ENCODE assay signal across 8 cellular contexts in the genomic region with DNA sequence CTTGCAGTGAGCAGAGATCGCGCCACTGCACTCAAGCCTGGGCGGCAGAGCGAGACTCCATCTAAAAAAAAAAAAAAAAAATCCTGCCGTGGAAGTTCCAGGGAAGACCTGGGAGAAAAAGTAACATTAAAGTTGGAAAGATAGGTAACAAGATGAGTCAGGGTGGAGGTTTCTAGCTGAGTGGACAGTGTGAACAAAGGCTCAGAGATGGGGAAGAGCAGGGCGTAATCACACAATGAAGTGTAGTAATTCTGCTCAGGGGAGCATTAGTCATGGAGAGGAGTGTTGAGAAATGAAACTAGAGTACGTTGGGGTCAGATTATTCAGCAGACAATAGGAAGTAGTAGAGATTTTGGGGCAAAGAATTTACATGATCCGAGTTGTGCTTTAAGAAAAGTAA. TPM values are rescaled to one million over a fixed set of nuclear protein-coding genes. Genes with fewer than 3 reads are reported as not detected.
DNase-seq lines count a peak whose midpoint lies in the region; ATAC-seq, FAIRE-seq and TF ChIP-seq lines count a peak whose summit lies in the region.

No MANE protein-coding gene starts in this region.

- no peaks in the 10 kb centered on the region for H3K27me3 ChIP-seq in CD8-positive, alpha-beta T cell (ENCODE audit: insufficient read depth, low read length)
- H3K27me3 ChIP-seq in astrocyte (ENCODE audit: insufficient read depth, low read length) = no peaks in the 10 kb centered on the region

- CTCF ChIA-PET in CD8-positive, alpha-beta T cell (lab: Charles Lee) = interaction anchor here (1.5 kb wide), 1 partner anchor 95 kb away, joined by 4 read pairs; no protein-coding TSS in a partner anchor

- H3K4me3 Mint-ChIP-seq in CD8-positive, alpha-beta T cell = peak overlapping the region; percentile 26
- H3K4me3 Mint-ChIP-seq in astrocyte (ENCODE audit: unreplicated experiment) = no peak overlapping the region
- no peak overlapping the region for H3K4me3 Mint-ChIP-seq in stimulated activated naive B cell treated with anti-CD40 and anti-IgM and Interleukin-4, amounts not matched to agents 10 μg/mL and 1 μg/mL and 100 μg/mL, for 72 hours
- no peak overlapping the region for H3K4me3 Mint-ChIP-seq in chondrocyte (ENCODE audit: unreplicated experiment)

- H2AFZ ChIP-seq in astrocyte (ENCODE audit: low read depth, low read length) = no peak overlapping the region

- H3K27ac ChIP-seq in CD8-positive, alpha-beta T cell (ENCODE audit: low read depth, low read length) = no peak overlapping the region
- no peak overlapping the region for H3K27ac ChIP-seq in astrocyte (ENCODE audit: low read depth, low read length)

- H3K36me3 Mint-ChIP-seq in CD8-positive, alpha-beta T cell = no peaks in the 10 kb centered on the region
- H3K36me3 Mint-ChIP-seq in astrocyte (ENCODE audit: low read depth, unreplicated experiment) (no peaks in the 10 kb centered on the region), chondrocyte (ENCODE audit: low read depth) (no peaks in the 10 kb centered on the region)
- H3K36me3 Mint-ChIP-seq in stimulated activated naive B cell treated with anti-CD40 and anti-IgM and Interleukin-4, amounts not matched to agents 10 μg/mL and 1 μg/mL and 100 μg/mL, for 72 hours = no peaks in the 10 kb centered on the region

- no peak overlapping the region for H3K27ac Mint-ChIP-seq in CD8-positive, alpha-beta T cell
- peak overlapping the region; percentile 55 for H3K27ac Mint-ChIP-seq in astrocyte (ENCODE audit: unreplicated experiment)
- H3K27ac Mint-ChIP-seq in stimulated activated naive B cell treated with anti-CD40 and anti-IgM and Interleukin-4, amounts not matched to agents 10 μg/mL and 1 μg/mL and 100 μg/mL, for 72 hours = peak overlapping the region; percentile 86
- no peak overlapping the region for H3K27ac Mint-ChIP-seq in chondrocyte (ENCODE audit: unreplicated experiment)

- no peaks in the 10 kb centered on the region for H3K79me2 ChIP-seq in astrocyte (ENCODE audit: insufficient read depth, low read length)

- DNase-seq in CD8-positive, alpha-beta T cell = no peak
- peak; percentile 60 for DNase-seq in astrocyte (ENCODE audit: low read depth)
- DNase-seq in stimulated activated naive B cell treated with anti-CD40 and anti-IgM and Interleukin-4, amounts not matched to agents 10 μg/mL and 1 μg/mL and 100 μg/mL, for 72 hours = no peak
- no peak for DNase-seq in ureter (ENCODE audit: low spot score)
- no peak for DNase-seq in NCI-H1092 (lab: John Stamatoyannopoulos, UW)
- no peak for DNase-seq in chondrocyte (ENCODE audit: low spot score)

- TF ChIP-seq CTCF in CD8-positive, alpha-beta T cell (IDR thresholded peaks at IDR 0.05) = no peak
- TF ChIP-seq CTCF in astrocyte (IDR thresholded peaks at IDR 0.05; ENCODE audit: insufficient read depth, low read depth, low read length) (no peak), chondrocyte (IDR thresholded peaks at IDR 0.05) (no peak)

- peaks cover 2% of the 10 kb centered on the region for H3K4me1 Mint-ChIP-seq in CD8-positive, alpha-beta T cell (ENCODE audit: low read depth)
- peaks cover 6% of the 10 kb centered on the region for H3K4me1 Mint-ChIP-seq in astrocyte (ENCODE audit: low read depth, unreplicated experiment)
- peaks cover 0 to 2% of the 10 kb centered on the region in 2 donors for H3K4me1 Mint-ChIP-seq in stimulated activated naive B cell treated with anti-CD40 and anti-IgM and Interleukin-4, amounts not matched to agents 10 μg/mL and 1 μg/mL and 100 μg/mL, for 72 hours
- peaks cover 5% of the 10 kb centered on the region for H3K4me1 Mint-ChIP-seq in chondrocyte (ENCODE audit: low read depth)

- POLR2A ChIA-PET in CD8-positive, alpha-beta T cell (lab: Charles Lee) = no interaction called here

- H3K27me3 Mint-ChIP-seq in CD8-positive, alpha-beta T cell (ENCODE audit: low read depth) = peaks cover 10% of the 10 kb centered on the region
- H3K27me3 Mint-ChIP-seq in astrocyte (ENCODE audit: low read depth, unreplicated experiment) (no peaks in the 10 kb centered on the region), chondrocyte (ENCODE audit: low read depth) (no peaks in the 10 kb centered on the region)
- H3K27me3 Mint-ChIP-seq in stimulated activated naive B cell treated with anti-CD40 and anti-IgM and Interleukin-4, amounts not matched to agents 10 μg/mL and 1 μg/mL and 100 μg/mL, for 72 hours = peaks cover 40% of the 10 kb centered on the region in 2 donors

- no peaks in the 10 kb centered on the region for H3K36me3 ChIP-seq in CD8-positive, alpha-beta T cell (ENCODE audit: insufficient read depth, low read length)
- H3K36me3 ChIP-seq in astrocyte (ENCODE audit: insufficient read depth, low read length) = no peaks in the 10 kb centered on the region

- intact Hi-C loops in CD8-positive, alpha-beta T cell (cut with DNase I, micrococcal nuclease) = no loop called here

- no peaks in the 10 kb centered on the region for H3K9me3 Mint-ChIP-seq in CD8-positive, alpha-beta T cell
- H3K9me3 Mint-ChIP-seq in astrocyte (ENCODE audit: unreplicated experiment) (no peaks in the 10 kb centered on the region), chondrocyte (ENCODE audit: low read depth) (no peaks in the 10 kb centered on the region)
- H3K9me3 Mint-ChIP-seq in stimulated activated naive B cell treated with anti-CD40 and anti-IgM and Interleukin-4, amounts not matched to agents 10 μg/mL and 1 μg/mL and 100 μg/mL, for 72 hours = no peaks in the 10 kb centered on the region

- no peak overlapping the region for H3K4me3 ChIP-seq in CD8-positive, alpha-beta T cell (ENCODE audit: low read depth, low read length)
- no peak overlapping the region for H3K4me3 ChIP-seq in astrocyte (ENCODE audit: insufficient read depth, low read depth, low read length)

- no peaks in the 10 kb centered on the region for H4K20me1 ChIP-seq in astrocyte (ENCODE audit: insufficient read depth, low read length)

- ATAC-seq in CD8-positive, alpha-beta T cell = no peak
- peak; percentile 61 for ATAC-seq in GM19468 (IDR thresholded peaks at IDR 0.05; ENCODE audit: extremely low read depth, unreplicated experiment)
- ATAC-seq in HG03460 (IDR thresholded peaks at IDR 0.05; ENCODE audit: unreplicated experiment) = peak; percentile 71
- ATAC-seq in stimulated activated naive B cell treated with anti-CD40 and anti-IgM and Interleukin-4, amounts not matched to agents 10 μg/mL and 1 μg/mL and 100 μg/mL, for 72 hours (replicated peaks) = peak in 1 of 2 donors; percentile 83

- no peaks in the 10 kb centered on the region for H3K4me1 ChIP-seq in CD8-positive, alpha-beta T cell (ENCODE audit: insufficient read depth, low read length)
- no peaks in the 10 kb centered on the region for H3K4me1 ChIP-seq in astrocyte (ENCODE audit: insufficient read depth, low read length)

- no peak overlapping the region for H3K9ac ChIP-seq in astrocyte (ENCODE audit: low read length)

- no peak overlapping the region for H3K4me2 ChIP-seq in astrocyte (ENCODE audit: low read length)

- FAIRE-seq in astrocyte (lab: Jason Lieb, UNC) = no peak

- H3K9me3 ChIP-seq in CD8-positive, alpha-beta T cell (ENCODE audit: low read length) = no peaks in the 10 kb centered on the region
- no peaks in the 10 kb centered on the region for H3K9me3 ChIP-seq in astrocyte (ENCODE audit: insufficient read depth, low read depth, low read length)

RNA-seq across cellular contexts. Expression of a gene that starts 21.6 kb away (rescaled TPM):
- total RNA-seq in CD8-positive, alpha-beta T cell = 1 to 10 TPM; 9.4 to 9.9 TPM
- total RNA-seq in astrocyte (34.3 and 36.0 TPM in 2 replicates), ureter (59.4 TPM), chondrocyte (24.1 to 35.5 TPM (median 34.2 TPM) in 3 replicates)

Comparison
In these comparisons a context has a peak if more than half of its experiments do, and no peak if none do; other contexts are left out.
1. H3K27ac Mint-ChIP-seq: peak in astrocyte (single experiment) and stimulated activated naive B cell treated with anti-CD40 and anti-IgM and Interleukin-4, amounts not matched to agents 10 μg/mL and 1 μg/mL and 100 μg/mL, for 72 hours (single experiment); none in CD8-positive, alpha-beta T cell (single experiment) and chondrocyte (single experiment).